ENCODE assay signal across 16 cellular contexts in genomic region chr5:73541981-73542380, GRCh38. TPM values are rescaled to one million over a fixed set of nuclear protein-coding genes. Genes with fewer than 3 reads are reported as not detected.
DNase-seq lines count a peak whose midpoint lies in the region; ATAC-seq and TF ChIP-seq lines count a peak whose summit lies in the region.
"Had no signal": no experiment of that assay in that cellular context is flagged by ENCODE, and none has a peak within 500 bp of the region (broad histone marks: within the 10 kb centered on the region; RNA-seq: fewer than 3 reads in every experiment).

No MANE protein-coding gene starts in this region.

- H3K79me2 ChIP-seq in fibroblast of lung (ENCODE audit: control insufficient read depth, insufficient read depth, low read length) = no peaks in the 10 kb centered on the region

- H3K9me3 ChIP-seq in HUES48 (ENCODE audit: control insufficient read depth, insufficient read depth, low read length) = no peaks in the 10 kb centered on the region
- no peaks in the 10 kb centered on the region for H3K9me3 ChIP-seq in fibroblast of lung (ENCODE audit: control insufficient read depth, insufficient read depth, low read depth, low read length)
- no peaks in the 10 kb centered on the region for H3K9me3 ChIP-seq in prostate gland

- no peak overlapping the region for H3K4me3 Mint-ChIP-seq in osteocyte (ENCODE audit: unreplicated experiment)
- H3K4me3 Mint-ChIP-seq: naive thymus-derived CD8-positive, alpha-beta T cell had no signal

- H3K4me1 ChIP-seq in HUES48 (ENCODE audit: control insufficient read depth, insufficient read depth, low read length) = peaks cover 9% of the 10 kb centered on the region; the same call in 1 of the 2 replicates
- peaks cover 5% of the 10 kb centered on the region for H3K4me1 ChIP-seq in fibroblast of lung (ENCODE audit: control insufficient read depth, extremely low read depth, insufficient read depth, low read length)
- peaks cover 21% of the 10 kb centered on the region for H3K4me1 ChIP-seq in prostate gland (replicated peaks)

- H2AFZ ChIP-seq in fibroblast of lung (ENCODE audit: low read length) = no peak overlapping the region

- no peak overlapping the region for H3K27ac Mint-ChIP-seq in osteocyte (ENCODE audit: unreplicated experiment)
- H3K27ac Mint-ChIP-seq: naive thymus-derived CD8-positive, alpha-beta T cell; T-helper 1 cell treated with Interleukin-12 subunit alpha and Interleukin-12 subunit beta and Interleukin-4 antibody, amounts not matched to agents 30 μg/mL and 1 μg/mL, for 36 hours had no signal

- peaks cover 36% of the 10 kb centered on the region for H3K27me3 Mint-ChIP-seq in osteocyte (ENCODE audit: unreplicated experiment)

- TF ChIP-seq POLR2A in prostate gland (IDR thresholded peaks at IDR 0.05) = no peak

- H4K20me1 ChIP-seq in fibroblast of lung (ENCODE audit: control insufficient read depth, extremely low read depth, insufficient read depth, low read length) = no peaks in the 10 kb centered on the region

- no peak for ATAC-seq in HG03025 (IDR thresholded peaks at IDR 0.05; ENCODE audit: low FRiP score, unreplicated experiment)
- ATAC-seq: naive thymus-derived CD8-positive, alpha-beta T cell; Right ventricle myocardium inferior had no signal

- peak; percentile 54 to 82 for DNase-seq in fibroblast of lung (ENCODE audit: low read depth in 2 of 2)
- peak; percentile 55 for DNase-seq in prostate gland (ENCODE audit: low spot score)
- DNase-seq in osteocyte (ENCODE audit: extremely low spot score, unreplicated experiment) = no peak
- no peak for DNase-seq in GM03348 (ENCODE audit: low spot score)
- DNase-seq: activated CD4-positive, alpha-beta T cell treated with anti-CD3 and anti-CD28 coated beads, Interleukin-2, amount 50 U/mL, for 4 hours; activated naive CD4-positive, alpha-beta T cell treated with Interleukin-2 at 50 U/mL for 16 hours; anterior cingulate cortex; GF-D8; naive thymus-derived CD8-positive, alpha-beta T cell; NCI-H1417 treated with DMSO at 0.1 percent for 48 hours; stimulated activated CD4-positive, alpha-beta T cell treated with anti-CD3 and anti-CD28 coated beads, Interleukin-4, amount 100 ng/mL, for 1 hour had no signal

- no peaks in the 10 kb centered on the region for H3K27me3 ChIP-seq in HUES48 (ENCODE audit: control insufficient read depth, insufficient read depth, low read length)
- no peaks in the 10 kb centered on the region for H3K27me3 ChIP-seq in fibroblast of lung (ENCODE audit: control insufficient read depth, insufficient read depth, low read length)
- no peaks in the 10 kb centered on the region for H3K27me3 ChIP-seq in prostate gland (replicated peaks; ENCODE audit: insufficient read depth)

- intact Hi-C loops in prostate gland (cut with DNase I) = no loop called here

- H3K4me2 ChIP-seq in fibroblast of lung (ENCODE audit: extremely low read depth, insufficient read depth, low read length) = no peak overlapping the region

- H3K27ac ChIP-seq in HUES48 (ENCODE audit: low read depth, low read length) (peak overlapping the region; percentile 7), VCaP (peak overlapping the region; percentile 88), fibroblast of lung (ENCODE audit: insufficient read depth, low read length) (no peak overlapping the region), prostate gland (peak overlapping the region; percentile 82 to 88)

- WGBS in prostate gland = 15% methylated on average over 4 of the region's 4 CpGs

- H3K36me3 ChIP-seq in HUES48 (ENCODE audit: control insufficient read depth, insufficient read depth, low read length) (no peaks in the 10 kb centered on the region), fibroblast of lung (ENCODE audit: control insufficient read depth, insufficient read depth, low read length) (no peaks in the 10 kb centered on the region), prostate gland (no peaks in the 10 kb centered on the region)

- TF ChIP-seq CTCF in VCaP (conservative IDR thresholded peaks at IDR 0.05) (no peak), fibroblast of lung (conservative IDR thresholded peaks at IDR 0.05 in 1 of 2, IDR thresholded peaks at IDR 0.05 in 1 of 2; ENCODE audit: low read depth in 1 of 2, low read length in 2 of 2) (no peak), prostate gland (IDR thresholded peaks at IDR 0.05) (no peak), osteocyte (IDR thresholded peaks at IDR 0.05) (no peak)

- H3K4me3 ChIP-seq in HUES48 (ENCODE audit: low read depth, low read length) (no peak overlapping the region), fibroblast of lung (replicated peaks in 1 of 4; ENCODE audit: control extremely low read depth in 1 of 4, insufficient read depth in 1 of 4, low read depth in 3 of 4, low read length in 4 of 4) (no peak overlapping the region), prostate gland (no peak overlapping the region)

- no peaks in the 10 kb centered on the region for H3K36me3 Mint-ChIP-seq in osteocyte (ENCODE audit: unreplicated experiment)
- H3K36me3 Mint-ChIP-seq: naive thymus-derived CD8-positive, alpha-beta T cell had no signal

- H3K9ac ChIP-seq in HUES48 (ENCODE audit: low read depth, low read length) (no peak overlapping the region), fibroblast of lung (ENCODE audit: insufficient read depth, low read length) (no peak overlapping the region)

- H3K4me1 Mint-ChIP-seq in osteocyte (ENCODE audit: unreplicated experiment) = no peaks in the 10 kb centered on the region
- H3K4me1 Mint-ChIP-seq: naive thymus-derived CD8-positive, alpha-beta T cell had no signal

- no peaks in the 10 kb centered on the region for H3K9me3 Mint-ChIP-seq in osteocyte (ENCODE audit: unreplicated experiment)
- H3K9me3 Mint-ChIP-seq: naive thymus-derived CD8-positive, alpha-beta T cell; T-helper 1 cell treated with Interleukin-12 subunit alpha and Interleukin-12 subunit beta and Interleukin-4 antibody, amounts not matched to agents 30 μg/mL and 1 μg/mL, for 36 hours had no signal

RNA-seq across cellular contexts. Expression of gene ANKRA2, which starts 23.5 kb away (rescaled TPM):
- total RNA-seq in fibroblast of lung (29.7 and 31.1 TPM in 2 replicates), prostate gland (10 to 100 TPM; 36.5 to 43.1 TPM), osteocyte (19.7 and 25.3 TPM in 2 replicates)
- polyA plus RNA-seq in fibroblast of lung = 10.4 and 15.0 TPM in 2 replicates
- 7.4 and 8.8 TPM in 2 replicates for polyA plus RNA-seq in fibroblast of lung (2012)
- polyA minus RNA-seq in fibroblast of lung (ENCODE audit: low replicate concordance) = 1.9 TPM in 1 of 2 replicates, not detected in the other

RNA-seq across cellular contexts. Expression of gene UTP15, which starts 23.6 kb away (rescaled TPM):
- total RNA-seq in fibroblast of lung (17.0 and 20.8 TPM in 2 replicates), prostate gland (10 to 100 TPM; 11.3 to 31.9 TPM), osteocyte (16.7 and 19.6 TPM in 2 replicates)
- polyA plus RNA-seq in fibroblast of lung = 13.2 and 19.5 TPM in 2 replicates
- polyA plus RNA-seq in fibroblast of lung (2012) = 8.1 and 11.7 TPM in 2 replicates
- polyA minus RNA-seq in fibroblast of lung (ENCODE audit: low replicate concordance) = 1.1 and 3.1 TPM in 2 replicates

RNA-seq across cellular contexts. Expression of gene BTF3, which starts 43.7 kb away (rescaled TPM):
- 207 and 256 TPM in 2 replicates for total RNA-seq in fibroblast of lung
- polyA plus RNA-seq in fibroblast of lung = 631 and 647 TPM in 2 replicates
- 781 and 796 TPM in 2 replicates for polyA plus RNA-seq in fibroblast of lung (2012)
- 73.6 and 84.5 TPM in 2 replicates for polyA minus RNA-seq in fibroblast of lung (ENCODE audit: low replicate concordance)
- 100 to 1,000 TPM; 363 to 598 TPM for total RNA-seq in prostate gland
- total RNA-seq in osteocyte = 548 and 565 TPM in 2 replicates

Comparison
In these comparisons a context has a peak if more than half of its experiments do, and no peak if none do; other contexts are left out.
1. DNase-seq: peak in fibroblast of lung (2 of 2) and prostate gland (single experiment); none in osteocyte (single experiment) and GM03348 (single experiment).